In genomic region chr2:181466661-181467576, GRCh38 we compare ENCODE assay signal across 8 cellular contexts. TPM values are rescaled to one million over a fixed set of nuclear protein-coding genes. Genes with fewer than 3 reads are reported as not detected.
DNase-seq lines count a peak whose midpoint lies in the region; ATAC-seq lines count a peak whose summit lies in the region.

No MANE protein-coding gene starts in this region.

- peak; percentile 44 for DNase-seq in DMS53 treated with DMSO at 0.1 percent for 48 hours (lab: John Stamatoyannopoulos, UW; ENCODE audit: unreplicated experiment)
- DNase-seq in RPMI8226, result peak; percentile 64
- DNase-seq in activated gamma-delta T cell treated with anti-CD3 and anti-CD28 coated beads, Interleukin-2, amount 50 U/mL, for 16 hours (ENCODE audit: low read depth), result peak; percentile 62
- DNase-seq in globus pallidus (ENCODE audit: low spot score), result peak; percentile 23
- DNase-seq in pulmonary artery endothelial cell (ENCODE audit: low read depth, low spot score), result peak; percentile 8
- DNase-seq in cerebellar nuclear complex (lab: John Stamatoyannopoulos, UW), result no peak

- ATAC-seq in HG02642 (IDR thresholded peaks at IDR 0.05; ENCODE audit: poor library complexity, unreplicated experiment), result peak; percentile 30
- ATAC-seq in GM18907 (IDR thresholded peaks at IDR 0.05; ENCODE audit: unreplicated experiment), result no peak

RNA-seq across cellular contexts. Expression of gene ITGA4, which starts 9.7 kb away (rescaled TPM):
- 1.6 and 9.3 TPM in 2 replicates for total RNA-seq in pulmonary artery endothelial cell

Comparison
In these comparisons a context has a peak if more than half of its experiments do, and no peak if none do; other contexts are left out.
1. DNase-seq: peak in DMS53 treated with DMSO at 0.1 percent for 48 hours (single experiment), RPMI8226 (single experiment), activated gamma-delta T cell treated with anti-CD3 and anti-CD28 coated beads, Interleukin-2, amount 50 U/mL, for 16 hours (single experiment), globus pallidus (single experiment) and pulmonary artery endothelial cell (single experiment); none in cerebellar nuclear complex (0 of 2).